18 cellular contexts compared by ENCODE assay signal in genomic region chr7:75850222-75850621, GRCh38. TPM values are rescaled to one million over a fixed set of nuclear protein-coding genes. Genes with fewer than 3 reads are reported as not detected.
"Had no signal": no experiment of that assay in that cellular context is flagged by ENCODE, and none has a peak within 500 bp of the region (broad histone marks: within the 10 kb centered on the region; RNA-seq: fewer than 3 reads in every experiment).

No MANE protein-coding gene starts in this region.

- H3K36me3 Mint-ChIP-seq: naive B cell had no signal

- H3K27me3 ChIP-seq: heart left ventricle, upper lobe of left lung had no signal

- H3K4me1 Mint-ChIP-seq: activated T-helper 17 cell treated with anti-CD3 and anti-CD28 coated beads, Interleukin-2, amount 50 U/mL, for 72 hours; endodermal cell; naive B cell; stimulated activated naive CD8-positive, alpha-beta T cell treated with anti-CD3 and anti-CD28 coated beads, Interleukin-15, amount 100 ng/mL, for 72 hours had no signal

- H3K9me3 ChIP-seq: heart left ventricle, upper lobe of left lung had no signal

- H3K4me3 Mint-ChIP-seq: activated T-helper 17 cell treated with anti-CD3 and anti-CD28 coated beads, Interleukin-2, amount 50 U/mL, for 72 hours; endodermal cell; naive B cell; stimulated activated naive CD8-positive, alpha-beta T cell treated with anti-CD3 and anti-CD28 coated beads, Interleukin-15, amount 100 ng/mL, for 72 hours had no signal

- ATAC-seq: activated T-helper 17 cell treated with anti-CD3 and anti-CD28 coated beads, Interleukin-2, amount 50 U/mL, for 72 hours; heart left ventricle; stimulated activated naive CD8-positive, alpha-beta T cell treated with anti-CD3 and anti-CD28 coated beads, Interleukin-15, amount 100 ng/mL, for 72 hours had no signal

- H3K27ac ChIP-seq: heart left ventricle, parathyroid adenoma, upper lobe of left lung had no signal

- H3K9me3 Mint-ChIP-seq: activated T-helper 17 cell treated with anti-CD3 and anti-CD28 coated beads, Interleukin-2, amount 50 U/mL, for 72 hours; endodermal cell; stimulated activated naive CD8-positive, alpha-beta T cell treated with anti-CD3 and anti-CD28 coated beads, Interleukin-15, amount 100 ng/mL, for 72 hours had no signal

- H3K27ac Mint-ChIP-seq: activated T-helper 17 cell treated with anti-CD3 and anti-CD28 coated beads, Interleukin-2, amount 50 U/mL, for 72 hours; endodermal cell; naive B cell; stimulated activated naive CD8-positive, alpha-beta T cell treated with anti-CD3 and anti-CD28 coated beads, Interleukin-15, amount 100 ng/mL, for 72 hours had no signal

- H3K36me3 ChIP-seq: heart left ventricle, upper lobe of left lung had no signal

- H3K4me1 ChIP-seq: parathyroid adenoma, upper lobe of left lung had no signal

- DNase-seq: activated CD4-positive, alpha-beta T cell treated with anti-CD3 and anti-CD28 coated beads, Interleukin-2, amount 50 U/mL, for 48 hours; activated naive CD4-positive, alpha-beta T cell treated with Interleukin-2 at 50 U/mL for 16 hours; aorta; endodermal cell; heart left ventricle; left colon; naive B cell; stimulated activated CD4-positive, alpha-beta T cell treated with anti-CD3 and anti-CD28 coated beads, Interleukin-1b, Interleukin-23, amount 100 ng/mL, for 48 hours; stimulated activated naive CD8-positive, alpha-beta T cell treated with anti-CD3 and anti-CD28 coated beads, Interleukin-15, amount 100 ng/mL, for 72 hours; upper lobe of left lung had no signal

- H3K27me3 Mint-ChIP-seq: activated T-helper 17 cell treated with anti-CD3 and anti-CD28 coated beads, Interleukin-2, amount 50 U/mL, for 72 hours; stimulated activated naive CD8-positive, alpha-beta T cell treated with anti-CD3 and anti-CD28 coated beads, Interleukin-15, amount 100 ng/mL, for 72 hours had no signal

- H3K4me3 ChIP-seq: heart left ventricle, upper lobe of left lung had no signal

RNA-seq across cellular contexts. Expression of gene CCL24, which starts 36.6 kb away (rescaled TPM):
- total RNA-seq: activated T-helper 17 cell treated with anti-CD3 and anti-CD28 coated beads, Interleukin-2, amount 50 U/mL, for 72 hours; cerebellum; dermis microvascular lymphatic vessel endothelial cell; endodermal cell; epithelial cell of proximal tubule; frontal cortex; mammary epithelial cell; temporal lobe had no signal
- polyA plus RNA-seq: mammary epithelial cell had no signal
